In the genomic region with DNA sequence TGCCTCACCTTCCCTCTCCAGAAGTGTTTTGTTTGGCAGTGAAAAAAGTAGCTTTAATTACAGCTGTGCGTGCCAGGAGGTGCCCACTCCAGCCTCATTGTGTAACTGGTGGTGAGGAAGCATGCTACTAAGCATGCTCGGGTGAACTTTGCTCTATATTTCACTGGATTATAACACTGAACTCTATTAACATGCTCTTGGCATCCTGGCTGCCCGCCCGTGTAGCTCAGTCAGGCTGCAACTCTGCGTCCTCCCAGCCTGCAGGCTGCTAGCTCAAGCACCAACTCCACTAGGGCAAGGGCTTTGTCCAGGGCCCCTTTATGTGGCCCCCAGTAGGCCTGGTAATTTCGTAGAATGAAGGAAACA, we compare ENCODE assay signal across 9 cellular contexts. TPM values are rescaled to one million over a fixed set of nuclear protein-coding genes. Genes with fewer than 3 reads are reported as not detected.
DNase-seq lines count a peak whose midpoint lies in the region; ATAC-seq and TF ChIP-seq lines count a peak whose summit lies in the region.
"Had no signal": no experiment of that assay in that cellular context is flagged by ENCODE, and none has a peak within 500 bp of the region (broad histone marks: within the 10 kb centered on the region; RNA-seq: fewer than 3 reads in every experiment).

No MANE protein-coding gene starts in this region.

- H3K27ac ChIP-seq in duodenal mucosa (ENCODE audit: low read depth, low read length) (peak overlapping the region; percentile 89), right lobe of liver (peak overlapping the region; percentile 37 to 78 (median 66)), tibial nerve (peak overlapping the region in 3 of 4 donors; percentile 64 to 72 (median 69))
- H3K27ac ChIP-seq: coronary artery had no signal

- H3K36me3 ChIP-seq in duodenal mucosa (ENCODE audit: control insufficient read depth in 1 of 2, insufficient read depth in 2 of 2, low read length in 2 of 2) (peaks cover 0 to 38% of the 10 kb centered on the region in 2 donors), right lobe of liver (peaks cover 0 to 3% (median 0%) of the 10 kb centered on the region in 4 donors), tibial nerve (peaks cover 0 to 29% (median 0%) of the 10 kb centered on the region in 3 donors)

- H3K27me3 ChIP-seq in duodenal mucosa (ENCODE audit: control insufficient read depth in 1 of 2, insufficient read depth in 2 of 2, low read length in 2 of 2) (no peaks in the 10 kb centered on the region), right lobe of liver (no peaks in the 10 kb centered on the region), tibial nerve (no peaks in the 10 kb centered on the region)

- TF ChIP-seq CTCF in right lobe of liver (IDR thresholded peaks at IDR 0.05) (no peak), tibial nerve (IDR thresholded peaks at IDR 0.05) (no peak)

- peak in 1 of 2 donors; percentile 66 for TF ChIP-seq EP300 in tibial nerve (IDR thresholded peaks at IDR 0.05)

- peaks cover 17 to 19% of the 10 kb centered on the region in 2 donors for H3K4me1 ChIP-seq in duodenal mucosa (ENCODE audit: control insufficient read depth in 1 of 2, insufficient read depth in 2 of 2, low read length in 2 of 2)
- H3K4me1 ChIP-seq in right lobe of liver: peaks cover 0 to 42% (median 21%) of the 10 kb centered on the region in 4 donors
- peaks cover 0 to 65% (median 16%) of the 10 kb centered on the region in 4 donors for H3K4me1 ChIP-seq in tibial nerve

- intact Hi-C loops in right lobe of liver (cut with DNase I): no loop called here

- H3K4me3 ChIP-seq in duodenal mucosa (ENCODE audit: low read depth in 1 of 2, low read length in 2 of 2) (peak overlapping the region in 1 of 2 donors; percentile 51), right lobe of liver (no peak overlapping the region), tibial nerve (no peak overlapping the region)
- H3K4me3 ChIP-seq: coronary artery had no signal

- TF ChIP-seq POLR2A in right lobe of liver (IDR thresholded peaks at IDR 0.05) (no peak), tibial nerve (IDR thresholded peaks at IDR 0.05) (no peak)

- WGBS in right lobe of liver (ENCODE audit: insufficient coverage, low coverage, low lambda C conversion rate, missing lambda C conversion rate): 38% methylated on average over 6 of the region's 6 CpGs
- 33 to 44% methylated on average over 6 of the region's 6 CpGs for WGBS in tibial nerve, 2 donors

- ATAC-seq in right lobe of liver (peak; percentile 85 to 92 (median 88)), GM19035 (IDR thresholded peaks at IDR 0.05; ENCODE audit: unreplicated experiment) (no peak), GM19452 (IDR thresholded peaks at IDR 0.05; ENCODE audit: unreplicated experiment) (no peak)

- peak; percentile 64 for DNase-seq in NCI-H2196 treated with DMSO at 0.1 percent for 48 hours (lab: John Stamatoyannopoulos, UW; ENCODE audit: unreplicated experiment)
- peak; percentile 85 to 92 (median 89) for DNase-seq in right lobe of liver
- DNase-seq in tibial nerve (ENCODE audit: low spot score in 2 of 2): no peak
- no peak for DNase-seq in stimulated activated CD4-positive, alpha-beta T cell treated with anti-CD3 and anti-CD28 coated beads, Interleukin-4, amount 100 ng/mL, for 24 hours
- no peak for DNase-seq in T1000 (lab: John Stamatoyannopoulos, UW)

- peak overlapping the region in 1 of 2 donors; percentile 49 for H3K9ac ChIP-seq in duodenal mucosa (ENCODE audit: low read depth in 1 of 2, low read length in 2 of 2)

- H3K9me3 ChIP-seq in duodenal mucosa (ENCODE audit: control insufficient read depth in 1 of 2, low read length in 2 of 2) (no peaks in the 10 kb centered on the region), right lobe of liver (no peaks in the 10 kb centered on the region), tibial nerve (no peaks in the 10 kb centered on the region)

RNA-seq across cellular contexts. Expression of a gene that starts 34.4 kb away (rescaled TPM):
- total RNA-seq in right lobe of liver (10 to 100 TPM; 32.3 to 51.1 (median 45.7) TPM), tibial nerve (10 to 100 TPM; 12.7 to 62.4 (median 36.2) TPM)

Comparison
In these comparisons a context has a peak if more than half of its experiments do, and no peak if none do; other contexts are left out.
1. DNase-seq: peak in NCI-H2196 treated with DMSO at 0.1 percent for 48 hours (single experiment) and right lobe of liver (3 of 3); none in tibial nerve (0 of 2), stimulated activated CD4-positive, alpha-beta T cell treated with anti-CD3 and anti-CD28 coated beads, Interleukin-4, amount 100 ng/mL, for 24 hours (single experiment) and T1000 (single experiment).
2. ATAC-seq: peak in right lobe of liver (4 of 4); none in GM19035 (single experiment) and GM19452 (single experiment).
3. Peak in every context shown above with its lines, with median percentiles within 50 percentile points of each other: H3K27ac ChIP-seq.